Comparison of ENCODE assay signal across 22 cellular contexts in the genomic region with DNA sequence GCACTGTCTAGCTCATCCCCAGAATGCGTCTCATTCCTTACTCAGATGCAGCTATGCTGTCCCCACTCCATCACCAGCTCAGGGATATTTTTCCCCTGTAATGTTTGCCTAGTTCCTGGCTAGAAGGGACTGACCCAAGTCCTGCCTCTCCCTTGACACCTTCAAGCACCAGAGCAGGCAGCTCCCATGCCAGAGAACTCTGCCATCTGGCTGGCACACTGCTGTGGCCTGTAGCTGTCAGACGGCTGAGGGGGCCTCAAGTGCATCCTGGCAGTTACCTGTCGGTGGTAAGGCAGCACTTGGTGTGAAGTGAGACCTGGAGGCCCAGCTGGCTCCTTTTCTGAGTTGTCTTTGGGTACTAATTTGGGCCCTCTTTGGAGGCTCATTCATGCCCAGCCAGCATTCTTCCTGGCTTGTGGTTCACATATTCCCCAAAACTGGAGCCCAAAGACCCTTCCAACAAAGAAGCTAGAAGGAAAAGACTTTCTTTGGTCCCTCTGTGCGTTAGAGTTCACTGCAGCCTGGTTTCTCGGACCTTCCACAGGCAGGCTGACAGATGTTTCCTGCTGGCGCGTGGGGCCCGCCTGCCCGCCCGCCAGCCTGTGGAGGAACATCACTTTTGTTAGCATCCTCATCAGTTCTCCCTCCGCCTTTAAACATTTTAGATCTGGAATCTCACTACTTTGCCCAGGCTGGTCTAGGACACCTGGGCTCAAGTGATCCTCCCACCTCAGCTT. TPM values are rescaled to one million over a fixed set of nuclear protein-coding genes. Genes with fewer than 3 reads are reported as not detected.
DNase-seq lines count a peak whose midpoint lies in the region; ATAC-seq, FAIRE-seq and TF ChIP-seq lines count a peak whose summit lies in the region.
"Had no signal": no experiment of that assay in that cellular context is flagged by ENCODE, and none has a peak within 500 bp of the region (broad histone marks: within the 10 kb centered on the region; RNA-seq: fewer than 3 reads in every experiment).

No MANE protein-coding gene starts in this region.

- WGBS in GM12878 (ENCODE audit: insufficient coverage, insufficient replicate concordance, low lambda C conversion rate, missing lambda C conversion rate), result 77% methylated on average over 11 of the region's 11 CpGs
- WGBS in trophoblast cell (ENCODE audit: extremely low coverage, insufficient coverage, insufficient read length), result no CpG with 5 or more reads among the region's 11 CpGs

- no peaks in the 10 kb centered on the region for H4K20me1 ChIP-seq in GM12878 (ENCODE audit: control insufficient read depth, insufficient read depth)

- no peak for TF ChIP-seq EP300 in GM12878 (IDR thresholded peaks at IDR 0.05; ENCODE audit: borderline replicate concordance in 1 of 2, control insufficient read depth in 1 of 2, low read depth in 2 of 2, low read length in 2 of 2)

- TF ChIP-seq CTCF in GM12878 (IDR thresholded peaks at IDR 0.05 in 2 of 3, conservative IDR thresholded peaks at IDR 0.05 in 1 of 3; ENCODE audit: control insufficient read depth in 2 of 3, extremely low read depth in 1 of 3, insufficient read depth in 1 of 3, low read depth in 3 of 3, low read length in 3 of 3) (no peak), dorsolateral prefrontal cortex (IDR thresholded peaks at IDR 0.05 in 54 of 56, conservative IDR thresholded peaks at IDR 0.05 in 2 of 56; ENCODE audit: low read depth in 1 of 56, partially characterized antibody in 56 of 56) (no peak)

- FAIRE-seq in GM12878 (lab: Jason Lieb, UNC), result no peak
- FAIRE-seq: GM18507 had no signal

- no peak overlapping the region for H4K8ac ChIP-seq in trophoblast cell (ENCODE audit: low read depth, low read length)

- no peak overlapping the region for H3K14ac ChIP-seq in trophoblast cell (ENCODE audit: low read length)

- no peak overlapping the region for H3K9ac ChIP-seq in GM12878 (ENCODE audit: control insufficient read depth, insufficient read depth, low read length)
- H3K9ac ChIP-seq in trophoblast cell (ENCODE audit: low read length), result no peak overlapping the region
- H3K9ac ChIP-seq: neural progenitor cell had no signal

- no peak for TF ChIP-seq RAD21 in GM12878 (IDR thresholded peaks at IDR 0.05; ENCODE audit: insufficient read depth, low read depth, low read length)

- H3K23ac ChIP-seq in trophoblast cell (ENCODE audit: low read length), result peak overlapping the region; percentile 81

- no peaks in the 10 kb centered on the region for H3K27me3 Mint-ChIP-seq in activated T-cell treated with anti-CD3 and anti-CD28 coated beads, Interleukin-2, amount 50 U/mL, for 24 hours
- no peaks in the 10 kb centered on the region for H3K27me3 Mint-ChIP-seq in activated T-cell treated with anti-CD3 and anti-CD28 coated beads, Interleukin-2, amount 50 U/mL, for 4 hours (ENCODE audit: low read depth)
- no peaks in the 10 kb centered on the region for H3K27me3 Mint-ChIP-seq in IgD-negative memory B cell

- no TSS peak for BruUV-seq in GM12878 (replicated peaks; lab: Mats Ljungman, UMichigan)

- no peaks in the 10 kb centered on the region for H3K79me1 ChIP-seq in trophoblast cell (ENCODE audit: low read length)

- H3K9me3 Mint-ChIP-seq in activated T-cell treated with anti-CD3 and anti-CD28 coated beads, Interleukin-2, amount 50 U/mL, for 24 hours, result peaks cover 9% of the 10 kb centered on the region
- H3K9me3 Mint-ChIP-seq in activated T-cell treated with anti-CD3 and anti-CD28 coated beads, Interleukin-2, amount 50 U/mL, for 4 hours, result no peaks in the 10 kb centered on the region
- H3K9me3 Mint-ChIP-seq in IgD-negative memory B cell, result peaks cover 0 to 7% (median 0%) of the 10 kb centered on the region in 3 donors

- peaks cover 29 to 46% of the 10 kb centered on the region in 2 experiments for H3K36me3 ChIP-seq in GM12878 (ENCODE audit: control insufficient read depth in 2 of 2, insufficient read depth in 2 of 2, low read length in 1 of 2)
- H3K36me3 ChIP-seq in trophoblast cell (ENCODE audit: control insufficient read depth in 1 of 2, insufficient read depth in 2 of 2, low read length in 2 of 2), result peaks cover 35 to 58% of the 10 kb centered on the region in 2 experiments

- DNase-seq in activated T-cell treated with anti-CD3 and anti-CD28 coated beads, Interleukin-2, amount 50 U/mL, for 24 hours, result no peak
- no peak for DNase-seq in activated T-cell treated with anti-CD3 and anti-CD28 coated beads, Interleukin-2, amount 50 U/mL, for 4 hours
- DNase-seq in GM12878 (ENCODE audit: low read depth, low spot score) (no peak), trophoblast cell (no peak), NCI-H345 treated with DMSO at 0.1 percent for 48 hours (lab: John Stamatoyannopoulos, UW; ENCODE audit: unreplicated experiment) (no peak), dorsolateral prefrontal cortex (no peak)
- DNase-seq: activated CD4-positive, alpha-beta T cell treated with anti-CD3 and anti-CD28 coated beads, Interleukin-2, amount 50 U/mL, for 48 hours; colonic mucosa; COR-L47; GOT3; kidney glomerular epithelial cell; mesendoderm; NCI-H1694; NCI-H774; spleen had no signal

- no peak overlapping the region for H3K4me3 Mint-ChIP-seq in activated T-cell treated with anti-CD3 and anti-CD28 coated beads, Interleukin-2, amount 50 U/mL, for 24 hours
- no peak overlapping the region for H3K4me3 Mint-ChIP-seq in activated T-cell treated with anti-CD3 and anti-CD28 coated beads, Interleukin-2, amount 50 U/mL, for 4 hours
- no peak overlapping the region for H3K4me3 Mint-ChIP-seq in IgD-negative memory B cell
- H3K4me3 Mint-ChIP-seq: neural progenitor cell had no signal

- H3K79me2 ChIP-seq in GM12878 (ENCODE audit: control insufficient read depth, insufficient read depth, low read length) (no peaks in the 10 kb centered on the region; the same call in 1 of the 2 replicates), trophoblast cell (ENCODE audit: control insufficient read depth, insufficient read depth, low read length, poor library complexity) (no peaks in the 10 kb centered on the region)

- SMC1A ChIA-PET in GM12878 (lab: Charles Lee; ENCODE audit: uncharacterized antibody, unreplicated experiment), result interaction anchor here (0.6 to 2.8 kb wide), 4 partner anchors 9 to 123 kb away, joined by 3 to 7 read pairs (median 3); no protein-coding TSS in a partner anchor

- no peaks in the 10 kb centered on the region for H3K4me1 ChIP-seq in GM12878 (ENCODE audit: control insufficient read depth, insufficient read depth, low read length)
- H3K4me1 ChIP-seq in trophoblast cell (ENCODE audit: control insufficient read depth in 1 of 2, insufficient read depth in 2 of 2, low read length in 2 of 2), result no peaks in the 10 kb centered on the region
- H3K4me1 ChIP-seq: colonic mucosa, neural progenitor cell, tibial nerve had no signal

- POLR2A ChIA-PET in GM12878 (lab: Charles Lee), result interaction anchor here (1.5 kb wide), 1 partner anchor 10 kb away, joined by 4 read pairs; no protein-coding TSS in a partner anchor

- peak; percentile 45; the same call in 1 of the 2 replicates for TF ChIP-seq POLR2A in GM12878 (IDR thresholded peaks at IDR 0.05; ENCODE audit: low read depth, low read length)

- H2BK5ac ChIP-seq in trophoblast cell (ENCODE audit: low read depth, low read length, poor library complexity), result no peak overlapping the region

- no peak overlapping the region for H3K4ac ChIP-seq in trophoblast cell (ENCODE audit: low read depth, low read length)

- no peak overlapping the region for H3K18ac ChIP-seq in trophoblast cell (ENCODE audit: low read length)

- H3K4me2 ChIP-seq in GM12878 (ENCODE audit: control insufficient read depth, insufficient read depth) (no peak overlapping the region), trophoblast cell (ENCODE audit: low read length) (no peak overlapping the region)
- H3K4me2 ChIP-seq: neural progenitor cell had no signal

- in situ Hi-C loops in GM12878 (cut with MboI), result loop anchor here (25.0 kb wide), 1 partner anchor 96 kb away; no protein-coding TSS in a partner anchor

- no peak overlapping the region for H2BK12ac ChIP-seq in trophoblast cell (ENCODE audit: low read length)

- intact Hi-C loops in GM12878 (cut with micrococcal nuclease; ENCODE audit: unreplicated experiment), result no loop called here
- intact Hi-C loops in dorsolateral prefrontal cortex (cut with DNase I), result no loop called here

- H2AFZ ChIP-seq in GM12878 (ENCODE audit: control insufficient read depth, low read depth, low read length), result no peak overlapping the region
- H2AFZ ChIP-seq in trophoblast cell (ENCODE audit: insufficient read depth, low read length, poor library complexity), result no peak overlapping the region
- H2AFZ ChIP-seq: neural progenitor cell had no signal

- no peak overlapping the region for H4K91ac ChIP-seq in trophoblast cell (ENCODE audit: low read depth, low read length)

- H2BK120ac ChIP-seq in trophoblast cell (ENCODE audit: insufficient read depth, low read length, poor library complexity), result no peak overlapping the region

- peaks cover 97% of the 10 kb centered on the region for H3K36me3 Mint-ChIP-seq in activated T-cell treated with anti-CD3 and anti-CD28 coated beads, Interleukin-2, amount 50 U/mL, for 24 hours (ENCODE audit: low read depth)
- H3K36me3 Mint-ChIP-seq in activated T-cell treated with anti-CD3 and anti-CD28 coated beads, Interleukin-2, amount 50 U/mL, for 4 hours (ENCODE audit: insufficient read depth), result peaks cover 48% of the 10 kb centered on the region
- peaks cover 19% of the 10 kb centered on the region for H3K36me3 Mint-ChIP-seq in IgD-negative memory B cell

- ATAC-seq in activated T-cell treated with anti-CD3 and anti-CD28 coated beads, Interleukin-2, amount 50 U/mL, for 4 hours, result no peak
- no peak for ATAC-seq in GM12878
- ATAC-seq in HG02610 (IDR thresholded peaks at IDR 0.05; ENCODE audit: unreplicated experiment), result no peak
- ATAC-seq: Panc1, SK-N-SH treated with all-trans-retinoic acid at 6 μM for 48 hours had no signal

- H4K12ac ChIP-seq in trophoblast cell (ENCODE audit: low read depth, low read length), result no peak overlapping the region

- no peaks in the 10 kb centered on the region for H3K4me1 Mint-ChIP-seq in activated T-cell treated with anti-CD3 and anti-CD28 coated beads, Interleukin-2, amount 50 U/mL, for 24 hours (ENCODE audit: low read depth)
- peaks cover 2% of the 10 kb centered on the region for H3K4me1 Mint-ChIP-seq in activated T-cell treated with anti-CD3 and anti-CD28 coated beads, Interleukin-2, amount 50 U/mL, for 4 hours (ENCODE audit: low read depth)
- H3K4me1 Mint-ChIP-seq in IgD-negative memory B cell, result peaks cover 1 to 4% (median 3%) of the 10 kb centered on the region in 3 donors
- H3K4me1 Mint-ChIP-seq: neural progenitor cell had no signal

- H3K27ac Mint-ChIP-seq in activated T-cell treated with anti-CD3 and anti-CD28 coated beads, Interleukin-2, amount 50 U/mL, for 24 hours, result peak overlapping the region; percentile 56
- peak overlapping the region in 2 of 3 donors; percentile 41 to 91 for H3K27ac Mint-ChIP-seq in IgD-negative memory B cell
- H3K27ac Mint-ChIP-seq: neural progenitor cell had no signal

- no peak overlapping the region for H3K4me3 ChIP-seq in GM12878
- no peak overlapping the region for H3K4me3 ChIP-seq in trophoblast cell (ENCODE audit: low read depth, low read length)
- no peak overlapping the region for H3K4me3 ChIP-seq in dorsolateral prefrontal cortex
- H3K4me3 ChIP-seq: colonic mucosa, neural progenitor cell, spleen, tibial nerve had no signal

- H3K27ac ChIP-seq in GM12878 (ENCODE audit: control insufficient read depth, insufficient read depth) (no peak overlapping the region), trophoblast cell (ENCODE audit: low read depth, low read length) (no peak overlapping the region), dorsolateral prefrontal cortex (peak overlapping the region in 24 of 59 donors; percentile 1 to 53 (median 19))
- H3K27ac ChIP-seq: colonic mucosa, neural progenitor cell, tibial nerve had no signal

- H2AK5ac ChIP-seq in trophoblast cell (ENCODE audit: low read length), result no peak overlapping the region

- H3K9me3 ChIP-seq in GM12878 (replicated peaks; ENCODE audit: control insufficient read depth, insufficient read depth, low read length) (peaks cover 3% of the 10 kb centered on the region; the same call in 1 of the 3 replicates), trophoblast cell (ENCODE audit: insufficient read depth, low read depth, low read length) (no peaks in the 10 kb centered on the region)
- H3K9me3 ChIP-seq: colonic mucosa had no signal

- RAD21 ChIA-PET in GM12878 (lab: Charles Lee; ENCODE audit: unreplicated experiment), result interaction anchor here (0.8 kb wide), 1 partner anchor 99 kb away, joined by 3 read pairs; no protein-coding TSS in a partner anchor

- H3K27me3 ChIP-seq in GM12878 (replicated peaks in 1 of 2; ENCODE audit: control insufficient read depth in 2 of 2, insufficient read depth in 2 of 2, low read length in 1 of 2) (no peaks in the 10 kb centered on the region), trophoblast cell (ENCODE audit: insufficient read depth, low read length) (no peaks in the 10 kb centered on the region), dorsolateral prefrontal cortex (no peaks in the 10 kb centered on the region)
- H3K27me3 ChIP-seq: colonic mucosa, neural progenitor cell, spleen, tibial nerve had no signal

- CTCF ChIA-PET in GM12878 (lab: Yijun Ruan, JAX), result interaction anchor here (0.6 to 2.0 kb wide), 5 partner anchors 9 to 486 kb away, joined by 3 to 7 read pairs (median 3); no protein-coding TSS in a partner anchor

RNA-seq across cellular contexts. Expression of a gene that starts 33.0 kb away (rescaled TPM):
- total RNA-seq in activated T-cell treated with anti-CD3 and anti-CD28 coated beads, Interleukin-2, amount 50 U/mL, for 4 hours, result 10 to 100 TPM; 69.8 to 84.3 (median 71.9) TPM
- 46.4 TPM for polyA plus RNA-seq in IgD-negative memory B cell
- 95.7 and 96.2 TPM in 2 replicates for total RNA-seq in GM12878 (2013; cell fraction: nucleolus; rRNA removed)
- total RNA-seq in GM12878 (2014; rRNA removed), result 199 and 205 TPM in 2 replicates
- total RNA-seq in GM12878 (2014; rRNA removed; fragmentation: Illumina TruSeq; extraction: Trizol), result 93.8 and 101 TPM in 2 replicates
- 80.6 and 88.1 TPM in 2 replicates for total RNA-seq in GM12878 (2021)
- 63.1 TPM for polyA plus RNA-seq in GM12878 (2011; ENCODE audit: low read depth)
- polyA plus RNA-seq in GM12878 (2011; rRNA removed), result 36.3 and 63.6 TPM in 2 replicates
- 53.2 and 53.3 TPM in 2 replicates for polyA plus RNA-seq in GM12878 (2011; cell fraction: cytosol; rRNA removed)
- polyA plus RNA-seq in GM12878 (2011; cell fraction: nucleus; rRNA removed), result 120 and 125 TPM in 2 replicates
- 50.3 and 77.0 TPM in 2 replicates for polyA plus RNA-seq in GM12878 (2012)
- 86.2 and 108 TPM in 2 replicates for polyA plus RNA-seq in GM12878 (2014; fragmentation: Illumina TruSeq; extraction: Trizol)
- 100 to 1,000 TPM; 111 to 121 TPM for polyA plus RNA-seq in GM12878 (2014; fragmentation: Nextera tagmentation; extraction: Ambion mirVana)
- polyA plus RNA-seq in GM12878 (2014; rRNA removed), result 119 and 162 TPM in 2 replicates
- 100 to 1,000 TPM; 168 to 177 TPM for polyA plus RNA-seq in GM12878 (2016; fragmentation: Nextera tagmentation; extraction: Ambion mirVana)
- 98.9 and 145 TPM in 2 replicates for polyA minus RNA-seq in GM12878 (2011; rRNA and poly(A)+ RNA removed)
- 25.1 and 33.7 TPM in 2 replicates for polyA minus RNA-seq in GM12878 (2011; cell fraction: cytosol; rRNA and poly(A)+ RNA removed)
- 36.1 and 82.3 TPM in 2 replicates for polyA minus RNA-seq in GM12878 (2011; cell fraction: nucleus; rRNA and poly(A)+ RNA removed)
- 28.3 and 31.1 TPM in 2 replicates for polyA plus RNA-seq in trophoblast cell (2013)
- 10 to 100 TPM; 45.5 to 82.8 (median 62.9) TPM for total RNA-seq in dorsolateral prefrontal cortex
